In genomic region chr19:34881982-34882381, GRCh38 we compare ENCODE assay signal across 1 cellular context.
TF ChIP-seq lines count a peak whose summit lies in the region.

No MANE protein-coding gene starts in this region.

TF ChIP-seq in HepG2, 621 proteins besides CTCF, POLR2A, EP300 and RAD21 (continued from another document and continues in another):
- TF ChIP-seq GPBP1L1 (CRISPR knock-in tag; IDR thresholded peaks at IDR 0.05): no peak
- no peak for TF ChIP-seq PHF20 (CRISPR knock-in tag; IDR thresholded peaks at IDR 0.05)
- TF ChIP-seq ADNP (CRISPR knock-in tag; IDR thresholded peaks at IDR 0.05): no peak
- TF ChIP-seq ZKSCAN5 (CRISPR knock-in tag; IDR thresholded peaks at IDR 0.05): no peak
- TF ChIP-seq ZNF644 (CRISPR knock-in tag; IDR thresholded peaks at IDR 0.05; ENCODE audit: low read depth): peak; percentile 31; the same call in 1 of the 2 replicates
- TF ChIP-seq HNRNPL (IDR thresholded peaks at IDR 0.05; ENCODE audit: low read depth, low read length): no peak
- TF ChIP-seq TEAD2 (CRISPR knock-in tag; IDR thresholded peaks at IDR 0.05): no peak
- 0 out of 2 replicates have a peak, but pooled peaks have one; percentile 7 for TF ChIP-seq JUND (CRISPR knock-in tag; IDR thresholded peaks at IDR 0.05)
- no peak for TF ChIP-seq CBFB (CRISPR knock-in tag; IDR thresholded peaks at IDR 0.05)
- TF ChIP-seq HOXA9 (CRISPR knock-in tag; IDR thresholded peaks at IDR 0.05; ENCODE audit: borderline replicate concordance): no peak
- no peak for TF ChIP-seq MTF2 (CRISPR knock-in tag; IDR thresholded peaks at IDR 0.05; ENCODE audit: borderline replicate concordance)
- no peak for TF ChIP-seq DDIT3 (CRISPR knock-in tag; IDR thresholded peaks at IDR 0.05)
- no peak for TF ChIP-seq PBX3 (CRISPR knock-in tag; IDR thresholded peaks at IDR 0.05; ENCODE audit: borderline replicate concordance)
- TF ChIP-seq NBN (conservative IDR thresholded peaks at IDR 0.05): no peak
- TF ChIP-seq ZNF251 (CRISPR knock-in tag; IDR thresholded peaks at IDR 0.05): no peak
- TF ChIP-seq ZNF883 (CRISPR knock-in tag; IDR thresholded peaks at IDR 0.05; ENCODE audit: not compliant biosample characterization): no peak
- TF ChIP-seq REST (IDR thresholded peaks at IDR 0.05; ENCODE audit: borderline replicate concordance in 1 of 2, low read depth in 1 of 2, low read length in 2 of 2): no peak
- TF ChIP-seq ARNT2 (CRISPR knock-in tag; IDR thresholded peaks at IDR 0.05; ENCODE audit: low read depth): no peak
- TF ChIP-seq NCOA2 (CRISPR knock-in tag; IDR thresholded peaks at IDR 0.05): peak; percentile 46
- peak; percentile 23; the same call in 1 of the 2 replicates for TF ChIP-seq FOXJ3 (CRISPR knock-in tag; IDR thresholded peaks at IDR 0.05; ENCODE audit: borderline replicate concordance)
- TF ChIP-seq DMTF1 (CRISPR knock-in tag; IDR thresholded peaks at IDR 0.05): no peak
- TF ChIP-seq ELF3 (CRISPR knock-in tag; IDR thresholded peaks at IDR 0.05): 0 out of 2 replicates have a peak, but pooled peaks have one; percentile 54
- no peak for TF ChIP-seq ZBTB8A (CRISPR knock-in tag; IDR thresholded peaks at IDR 0.05; ENCODE audit: borderline replicate concordance, low read depth)
- no peak for TF ChIP-seq SATB2 (CRISPR knock-in tag; IDR thresholded peaks at IDR 0.05)
- TF ChIP-seq ZNF652 (CRISPR knock-in tag; IDR thresholded peaks at IDR 0.05; ENCODE audit: borderline replicate concordance, low read depth): no peak
- TF ChIP-seq PAWR (CRISPR knock-in tag; IDR thresholded peaks at IDR 0.05; ENCODE audit: borderline replicate concordance): no peak
- no peak for TF ChIP-seq DBP (CRISPR knock-in tag; IDR thresholded peaks at IDR 0.05; ENCODE audit: not compliant biosample characterization)
- TF ChIP-seq ZNF605 (CRISPR knock-in tag; IDR thresholded peaks at IDR 0.05): no peak
- no peak for TF ChIP-seq ZNF367 (CRISPR knock-in tag; IDR thresholded peaks at IDR 0.05; ENCODE audit: borderline replicate concordance)
- TF ChIP-seq E2F5 (CRISPR knock-in tag; conservative IDR thresholded peaks at IDR 0.05): no peak
- TF ChIP-seq ZNF510 (CRISPR knock-in tag; IDR thresholded peaks at IDR 0.05; ENCODE audit: low read depth): no peak
- no peak for TF ChIP-seq IRF9 (CRISPR knock-in tag; IDR thresholded peaks at IDR 0.05; ENCODE audit: borderline replicate concordance)
- no peak for TF ChIP-seq U2AF2 (IDR thresholded peaks at IDR 0.05; ENCODE audit: low read depth, low read length)
- no peak for TF ChIP-seq FIP1L1 (IDR thresholded peaks at IDR 0.05; ENCODE audit: borderline replicate concordance, insufficient read depth, low read depth, low read length)
- peak; percentile 76 for TF ChIP-seq SAP130 (CRISPR knock-in tag; IDR thresholded peaks at IDR 0.05; ENCODE audit: low read depth)
- no peak for TF ChIP-seq KLF6 (CRISPR knock-in tag; IDR thresholded peaks at IDR 0.05)
- no peak for TF ChIP-seq ZFP82 (CRISPR knock-in tag; IDR thresholded peaks at IDR 0.05; ENCODE audit: borderline replicate concordance)
- no peak for TF ChIP-seq RNF219 (CRISPR knock-in tag; IDR thresholded peaks at IDR 0.05)
- TF ChIP-seq TRIM24 (CRISPR knock-in tag; IDR thresholded peaks at IDR 0.05): 0 out of 2 replicates have a peak, but pooled peaks have one; percentile 31
- TF ChIP-seq ZBTB20 (CRISPR knock-in tag; IDR thresholded peaks at IDR 0.05; ENCODE audit: borderline replicate concordance, low read depth): no peak
- TF ChIP-seq ZNF562 (CRISPR knock-in tag; IDR thresholded peaks at IDR 0.05; ENCODE audit: borderline replicate concordance): no peak
- TF ChIP-seq CCAR2 (optimal IDR thresholded peaks at IDR 0.05; ENCODE audit: low read depth, low read length): no peak
- TF ChIP-seq ZNF274 (CRISPR knock-in tag; IDR thresholded peaks at IDR 0.05): no peak
- TF ChIP-seq ZHX2 (IDR thresholded peaks at IDR 0.05; ENCODE audit: low read depth): no peak
- TF ChIP-seq ZHX2 (CRISPR knock-in tag; IDR thresholded peaks at IDR 0.05; ENCODE audit: borderline replicate concordance): no peak
- no peak for TF ChIP-seq ZNF260 (CRISPR knock-in tag; IDR thresholded peaks at IDR 0.05; ENCODE audit: borderline replicate concordance, low read depth)
